ENCODE assay signal across 1 cellular context in the genomic region with DNA sequence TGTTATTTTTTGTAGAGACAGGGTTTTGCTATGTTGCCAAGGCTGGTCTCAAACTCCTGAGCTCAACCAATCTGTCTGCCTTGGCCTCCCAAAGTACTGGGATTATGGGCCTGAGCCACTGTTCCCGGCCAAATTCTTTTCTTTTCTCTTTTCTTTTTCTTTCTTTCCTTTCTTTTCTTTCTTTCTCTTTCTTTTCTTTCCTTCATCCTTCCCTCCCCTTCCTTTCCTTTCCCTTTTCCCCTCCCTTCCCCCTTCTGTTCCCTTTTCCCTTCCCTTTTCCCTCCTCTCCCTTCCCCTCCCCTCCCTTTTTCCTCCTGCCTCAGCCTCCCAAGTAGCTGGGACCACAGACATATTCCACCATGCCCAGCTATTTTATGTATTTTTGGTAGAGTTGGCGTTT.
A peak's percentile ranks its signal among the peaks of the same experiment; 100 is the strongest.
TF ChIP-seq lines count a peak whose summit lies in the region.

No MANE protein-coding gene starts in this region.

TF ChIP-seq in K562, 482 proteins besides CTCF, POLR2A, EP300 and RAD21:
- TF ChIP-seq KDM1A (IDR thresholded peaks at IDR 0.05) (no peak), HSF4 (CRISPR knock-in tag; IDR thresholded peaks at IDR 0.05; ENCODE audit: borderline replicate concordance) (no peak)
- TF ChIP-seq, protein P1, sequence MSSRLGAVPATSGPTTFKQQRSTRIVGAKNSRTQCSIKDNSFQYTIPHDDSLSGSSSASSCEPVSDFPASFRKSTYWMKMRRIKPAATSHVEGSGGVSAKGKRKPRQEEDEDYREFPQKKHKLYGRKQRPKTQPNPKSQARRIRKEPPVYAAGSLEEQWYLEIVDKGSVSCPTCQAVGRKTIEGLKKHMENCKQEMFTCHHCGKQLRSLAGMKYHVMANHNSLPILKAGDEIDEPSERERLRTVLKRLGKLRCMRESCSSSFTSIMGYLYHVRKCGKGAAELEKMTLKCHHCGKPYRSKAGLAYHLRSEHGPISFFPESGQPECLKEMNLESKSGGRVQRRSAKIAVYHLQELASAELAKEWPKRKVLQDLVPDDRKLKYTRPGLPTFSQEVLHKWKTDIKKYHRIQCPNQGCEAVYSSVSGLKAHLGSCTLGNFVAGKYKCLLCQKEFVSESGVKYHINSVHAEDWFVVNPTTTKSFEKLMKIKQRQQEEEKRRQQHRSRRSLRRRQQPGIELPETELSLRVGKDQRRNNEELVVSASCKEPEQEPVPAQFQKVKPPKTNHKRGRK (tag; IDR thresholded peaks at IDR 0.05) = peak; percentile 88
